8 cellular contexts compared by ENCODE assay signal in the genomic region with DNA sequence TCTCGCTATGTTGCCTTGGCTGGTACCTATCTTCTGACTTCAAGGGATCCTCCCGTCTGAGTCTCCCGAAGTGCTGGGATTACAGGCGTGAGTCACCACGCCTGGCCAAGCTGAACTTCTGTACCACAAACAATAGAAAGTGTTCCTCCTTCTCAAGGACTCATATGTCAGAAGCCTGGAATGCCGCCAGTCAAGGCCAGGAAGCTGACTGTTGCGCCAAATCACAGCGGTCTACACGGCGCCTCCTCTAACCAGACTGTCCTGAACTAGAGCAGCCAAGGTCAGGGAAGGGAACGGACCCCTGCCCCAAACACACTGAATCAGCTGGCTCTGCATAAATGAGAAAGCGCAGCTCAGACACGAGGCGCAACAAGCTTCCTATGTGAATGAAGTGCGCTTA. TPM values are rescaled to one million over a fixed set of nuclear protein-coding genes. Genes with fewer than 3 reads are reported as not detected.
A peak's percentile ranks its signal among the peaks of the same experiment; 100 is the strongest.
DNase-seq lines count a peak whose midpoint lies in the region; ATAC-seq, FAIRE-seq and TF ChIP-seq lines count a peak whose summit lies in the region.

No MANE protein-coding gene starts in this region.

- peak; percentile 60 for ATAC-seq in IMR-90 (ENCODE audit: low read depth)
- no peak for ATAC-seq in GM18867 (IDR thresholded peaks at IDR 0.05; ENCODE audit: unreplicated experiment)
- ATAC-seq in HG02571 (IDR thresholded peaks at IDR 0.05; ENCODE audit: unreplicated experiment): no peak

- H3K4ac ChIP-seq in IMR-90 (ENCODE audit: low read depth, low read length): no peak overlapping the region

- H4K20me1 ChIP-seq in IMR-90 (ENCODE audit: insufficient read depth, low read length): no peaks in the 10 kb centered on the region; the same call in 1 of the 2 replicates

- H3K14ac ChIP-seq in IMR-90 (replicated peaks; ENCODE audit: low read depth, low read length): no peak overlapping the region

- POLR2A ChIA-PET in IMR-90 (lab: Charles Lee; ENCODE audit: unreplicated experiment) (no interaction called here), MCF 10A (lab: Yijun Ruan, JAX) (interaction anchor here (0.6 to 2.1 kb wide), 7 partner anchors 14 to 168 kb away, joined by 3 to 18 read pairs (median 3); partner anchors contain the start of gene RAB20)

- H3K56ac ChIP-seq in IMR-90 (ENCODE audit: extremely low read depth, insufficient read depth, low read length): no peak overlapping the region

- H3K4me1 ChIP-seq in IMR-90 (ENCODE audit: control insufficient read depth, insufficient read depth, low read length) (peaks cover 4% of the 10 kb centered on the region), thyroid gland (peaks cover 12 to 32% of the 10 kb centered on the region in 2 donors)

- H3K9ac ChIP-seq in IMR-90 (ENCODE audit: low read depth, low read length): no peak overlapping the region

- dilution Hi-C loops in IMR-90 (cut with HindIII; ENCODE audit: low sequenced_read_pairs, unreplicated experiment): no loop called here

- peaks cover 2% of the 10 kb centered on the region; the same call in 1 of the 2 replicates for H3K9me3 ChIP-seq in IMR-90 (ENCODE audit: control insufficient read depth, insufficient read depth, low read length)
- H3K9me3 ChIP-seq in thyroid gland: no peaks in the 10 kb centered on the region

- H3K23ac ChIP-seq in IMR-90 (ENCODE audit: low read depth, low read length): no peak overlapping the region

- no peak overlapping the region for H4K91ac ChIP-seq in IMR-90 (ENCODE audit: insufficient read depth, low read depth, low read length)

- H2BK15ac ChIP-seq in IMR-90 (ENCODE audit: low read depth, low read length): no peak overlapping the region

- no peaks in the 10 kb centered on the region for H3K27me3 ChIP-seq in IMR-90 (ENCODE audit: control insufficient read depth, insufficient read depth, low read length)
- no peaks in the 10 kb centered on the region for H3K27me3 ChIP-seq in kidney epithelial cell (ENCODE audit: control insufficient read depth, insufficient read depth, low read length)
- H3K27me3 ChIP-seq in thyroid gland: no peaks in the 10 kb centered on the region

- no peak overlapping the region for H4K8ac ChIP-seq in IMR-90 (ENCODE audit: low read depth in 2 of 2, low read length in 2 of 2)

- H3K27ac ChIP-seq in IMR-90 (ENCODE audit: insufficient read depth, low read length) (no peak overlapping the region), thyroid gland (no peak overlapping the region)

- H3K36me3 Mint-ChIP-seq in MCF 10A (ENCODE audit: insufficient read depth, unreplicated experiment): peaks cover 6% of the 10 kb centered on the region

- BruUV-seq in IMR-90 (replicated peaks; lab: Mats Ljungman, UMichigan) (no TSS peak), MCF 10A (replicated peaks; lab: Mats Ljungman, UMichigan) (no TSS peak)

- H3K9me3 Mint-ChIP-seq in MCF 10A (ENCODE audit: unreplicated experiment): no peaks in the 10 kb centered on the region

- peaks cover 8% of the 10 kb centered on the region for H3K4me1 Mint-ChIP-seq in MCF 10A (ENCODE audit: insufficient read depth, unreplicated experiment)

- H3K79me1 ChIP-seq in IMR-90 (ENCODE audit: low read depth in 1 of 2, low read length in 2 of 2): no peaks in the 10 kb centered on the region; a peak in 2 of 4 replicates

- no peak overlapping the region for H2AK9ac ChIP-seq in IMR-90 (replicated peaks; ENCODE audit: low read depth, low read length, poor library complexity)

- in situ Hi-C loops in IMR-90 (cut with MboI; ENCODE audit: low sequenced_read_pairs): no loop called here

- H3K4me3 Mint-ChIP-seq in MCF 10A (ENCODE audit: unreplicated experiment): no peak overlapping the region

- TF ChIP-seq RAD21 in IMR-90 (IDR thresholded peaks at IDR 0.05; ENCODE audit: low read length): no peak

- H2AFZ ChIP-seq in IMR-90 (replicated peaks; ENCODE audit: low read length, poor library complexity): no peak overlapping the region

- no peak overlapping the region for H2BK20ac ChIP-seq in IMR-90 (ENCODE audit: low read depth, low read length)

- H2AK5ac ChIP-seq in IMR-90 (ENCODE audit: low read depth, low read length): no peak overlapping the region

- no peak overlapping the region for H3K18ac ChIP-seq in IMR-90 (ENCODE audit: low read depth, low read length)

- CTCF ChIA-PET in IMR-90 (lab: Yijun Ruan, JAX): no interaction called here
- CTCF ChIA-PET in MCF 10A (lab: Yijun Ruan, JAX): interaction anchor here (0.6 to 1.8 kb wide), 2 partner anchors 13 to 271 kb away, joined by 3 to 8 read pairs; no protein-coding TSS in a partner anchor

- H3K4me3 ChIP-seq in IMR-90 (ENCODE audit: insufficient read depth, low read depth, low read length): no peak overlapping the region
- no peak overlapping the region for H3K4me3 ChIP-seq in kidney epithelial cell (ENCODE audit: low read depth, low read length)
- no peak overlapping the region for H3K4me3 ChIP-seq in thyroid gland (replicated peaks in 1 of 3)

- no peaks in the 10 kb centered on the region for H3K27me3 Mint-ChIP-seq in MCF 10A (ENCODE audit: insufficient read depth, unreplicated experiment)

- 81% methylated on average over 5 of the region's 15 CpGs; no CpG with 5 or more reads in 1 of the 2 experiments for WGBS in IMR-90 (ENCODE audit: extremely low coverage in 2 of 2, insufficient read length in 1 of 2), 2 experiments
- WGBS in thyroid gland, 2 donors: 58 to 81% methylated on average over 11 to 15 of the region's 15 CpGs

- TF ChIP-seq CTCF in IMR-90 (conservative IDR thresholded peaks at IDR 0.05; ENCODE audit: low read depth, low read length): no peak
- no peak for TF ChIP-seq CTCF in MCF 10A (IDR thresholded peaks at IDR 0.05; ENCODE audit: unreplicated experiment)
- TF ChIP-seq CTCF in kidney epithelial cell (IDR thresholded peaks at IDR 0.05; ENCODE audit: insufficient read depth, low read length, poor library complexity, severe bottlenecking): no peak
- TF ChIP-seq CTCF in thyroid gland (IDR thresholded peaks at IDR 0.05): no peak

- no peak overlapping the region for H3K4me2 ChIP-seq in IMR-90 (ENCODE audit: low read depth, low read length)

- FAIRE-seq in GM12892 (lab: Jason Lieb, UNC): no peak

- peak overlapping the region; percentile 6 for H3K27ac Mint-ChIP-seq in MCF 10A (ENCODE audit: low read depth, unreplicated experiment)

- no peaks in the 10 kb centered on the region for H3K36me3 ChIP-seq in IMR-90 (ENCODE audit: control insufficient read depth, insufficient read depth, low read length)
- no peaks in the 10 kb centered on the region for H3K36me3 ChIP-seq in kidney epithelial cell (ENCODE audit: control insufficient read depth, insufficient read depth, low read length)
- H3K36me3 ChIP-seq in thyroid gland: no peaks in the 10 kb centered on the region

- TF ChIP-seq POLR2A in IMR-90 (IDR thresholded peaks at IDR 0.05; ENCODE audit: low read depth, low read length) (no peak), thyroid gland (IDR thresholded peaks at IDR 0.05) (no peak), GM12892 (IDR thresholded peaks at IDR 0.05; ENCODE audit: low read depth, low read length) (no peak)

- H2BK5ac ChIP-seq in IMR-90 (ENCODE audit: low read depth, low read length, poor library complexity, severe bottlenecking): no peak overlapping the region

- H3K9me1 ChIP-seq in IMR-90 (ENCODE audit: insufficient read depth, low read length): peaks cover 2% of the 10 kb centered on the region; the same call in 1 of the 2 replicates

- intact Hi-C loops in IMR-90 (cut with micrococcal nuclease): no loop called here
- intact Hi-C loops in MCF 10A (cut with micrococcal nuclease): no loop called here
- intact Hi-C loops in thyroid gland (cut with DNase I): no loop called here

- DNase-seq in IMR-90 (peak; percentile 89), MCF 10A (ENCODE audit: unreplicated experiment) (peak; percentile 98), kidney epithelial cell (ENCODE audit: low read depth) (peak; percentile 69), thyroid gland (peak; percentile 59 to 61), NCI-H128 (lab: John Stamatoyannopoulos, UW; ENCODE audit: unreplicated experiment) (no peak), GM12892 (ENCODE audit: insufficient read length) (no peak)

- no peak overlapping the region for H4K5ac ChIP-seq in IMR-90 (ENCODE audit: low read depth, low read length)

- H2BK120ac ChIP-seq in IMR-90 (ENCODE audit: low read depth, low read length): no peak overlapping the region

TF ChIP-seq in IMR-90, 13 proteins besides CTCF, POLR2A, EP300 and RAD21:
- TF ChIP-seq FOS (IDR thresholded peaks at IDR 0.05; ENCODE audit: low read depth, low read length) (peak; percentile 59; the same call in 1 of the 2 replicates), CEBPB (IDR thresholded peaks at IDR 0.05; ENCODE audit: low read depth, low read length) (no peak; the same call in 1 of the 2 replicates), RCOR1 (IDR thresholded peaks at IDR 0.05; ENCODE audit: insufficient replicate concordance, low read length) (no peak)

RNA-seq across cellular contexts. Expression of gene RAB20, which starts 14.6 kb away (rescaled TPM):
- total RNA-seq in IMR-90 (2012; rRNA removed) (3.6 and 3.8 TPM in 2 replicates), MCF 10A (2022) (1.7 and 2.8 TPM in 2 replicates), kidney epithelial cell (3.4 and 7.4 TPM in 2 replicates), thyroid gland (10 to 100 TPM; 21.0 to 60.5 (median 43.5) TPM)
- polyA plus RNA-seq in IMR-90 (2012; rRNA removed): 4.7 and 5.1 TPM in 2 replicates
- 6.1 and 6.7 TPM in 2 replicates for polyA plus RNA-seq in IMR-90 (2012; cell fraction: cytosol; rRNA removed)
- polyA plus RNA-seq in IMR-90 (2012; cell fraction: nucleus; rRNA removed; ENCODE audit: low replicate concordance): 2.3 and 2.4 TPM in 2 replicates
- 20.3 TPM for polyA plus RNA-seq in GM12892 (2012; ENCODE audit: missing spikeins)

Comparison
In these comparisons a context has a peak if more than half of its experiments do, and no peak if none do; other contexts are left out.
1. DNase-seq: peak in IMR-90 (single experiment), MCF 10A (single experiment), kidney epithelial cell (single experiment) and thyroid gland (2 of 2); none in NCI-H128 (single experiment) and GM12892 (single experiment).